In the genomic region with DNA sequence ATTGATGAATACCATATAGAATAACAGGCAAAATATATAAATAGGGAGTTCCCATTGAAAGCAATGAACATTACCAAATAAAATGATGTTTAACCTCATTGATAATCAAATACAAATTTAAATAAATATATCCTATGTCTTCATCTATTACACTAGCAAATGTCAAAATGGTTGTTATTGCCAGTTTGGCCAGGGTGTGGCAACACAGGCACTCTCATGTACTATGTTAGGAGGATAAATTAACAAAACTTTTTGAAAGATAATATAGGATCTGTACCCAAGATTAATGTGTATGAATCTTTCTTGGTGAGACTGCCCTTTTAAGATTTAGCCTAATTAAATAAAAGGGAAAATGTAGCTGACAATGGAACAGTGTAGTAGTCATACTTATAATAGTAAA, we compare ENCODE assay signal across 11 cellular contexts.
DNase-seq lines count a peak whose midpoint lies in the region; ATAC-seq, FAIRE-seq and TF ChIP-seq lines count a peak whose summit lies in the region.
"Had no signal": no experiment of that assay in that cellular context is flagged by ENCODE, and none has a peak within 500 bp of the region (broad histone marks: within the 10 kb centered on the region; RNA-seq: fewer than 3 reads in every experiment).

No MANE protein-coding gene starts in this region.

- no peaks in the 10 kb centered on the region for H3K79me2 ChIP-seq in GM12878 (ENCODE audit: control insufficient read depth, insufficient read depth, low read length)

- H3K4me1 Mint-ChIP-seq in nephron, result no peaks in the 10 kb centered on the region
- no peaks in the 10 kb centered on the region for H3K4me1 Mint-ChIP-seq in natural killer cell
- H3K4me1 Mint-ChIP-seq: T-helper 17 cell had no signal

- H3K27ac Mint-ChIP-seq in nephron (no peak overlapping the region), natural killer cell (no peak overlapping the region)
- H3K27ac Mint-ChIP-seq: T-helper 17 cell had no signal

- no peak for TF ChIP-seq EP300 in GM12878 (IDR thresholded peaks at IDR 0.05; ENCODE audit: borderline replicate concordance in 1 of 2, control insufficient read depth in 1 of 2, low read depth in 2 of 2, low read length in 2 of 2)

- no peak for TF ChIP-seq POLR2A in GM12878 (IDR thresholded peaks at IDR 0.05; ENCODE audit: low read depth, low read length)

- H3K36me3 ChIP-seq in GM12878 (ENCODE audit: control insufficient read depth in 2 of 2, insufficient read depth in 2 of 2, low read length in 1 of 2), result no peaks in the 10 kb centered on the region

- H3K9me3 Mint-ChIP-seq in nephron (no peaks in the 10 kb centered on the region), natural killer cell (peaks cover 3 to 9% of the 10 kb centered on the region in 2 donors)

- intact Hi-C loops in GM12878 (cut with micrococcal nuclease; ENCODE audit: unreplicated experiment), result no loop called here
- intact Hi-C loops in natural killer cell (cut with micrococcal nuclease), result no loop called here

- no peaks in the 10 kb centered on the region for H3K27me3 ChIP-seq in GM12878 (replicated peaks in 1 of 2; ENCODE audit: control insufficient read depth in 2 of 2, insufficient read depth in 2 of 2, low read length in 1 of 2)

- ATAC-seq in HG03432 (IDR thresholded peaks at IDR 0.05; ENCODE audit: unreplicated experiment), result peak; percentile 55
- ATAC-seq in GM12878, result peak; percentile 48; the same call in 1 of the 3 replicates
- no peak for ATAC-seq in natural killer cell
- ATAC-seq in HG02759 (IDR thresholded peaks at IDR 0.05; ENCODE audit: unreplicated experiment), result no peak
- ATAC-seq: T-helper 17 cell had no signal

- H3K9ac ChIP-seq in GM12878 (ENCODE audit: control insufficient read depth, insufficient read depth, low read length), result no peak overlapping the region

- H3K36me3 Mint-ChIP-seq in nephron (ENCODE audit: low read depth), result no peaks in the 10 kb centered on the region
- H3K36me3 Mint-ChIP-seq in natural killer cell, result no peaks in the 10 kb centered on the region

- SMC1A ChIA-PET in GM12878 (lab: Charles Lee; ENCODE audit: uncharacterized antibody, unreplicated experiment), result interaction anchor here (0.5 to 1.4 kb wide), 3 partner anchors 21 to 370 kb away, joined by 3 to 5 read pairs (median 3); no protein-coding TSS in a partner anchor

- no peak overlapping the region for H2AFZ ChIP-seq in GM12878 (ENCODE audit: control insufficient read depth, low read depth, low read length)

- H3K4me2 ChIP-seq in GM12878 (ENCODE audit: control insufficient read depth, insufficient read depth), result no peak overlapping the region

- POLR2A ChIA-PET in GM12878 (lab: Charles Lee), result no interaction called here

- no peaks in the 10 kb centered on the region for H4K20me1 ChIP-seq in GM12878 (ENCODE audit: control insufficient read depth, insufficient read depth)

- peak in 1 of 3 experiments; percentile 18; a peak in 1 of 6 replicates for TF ChIP-seq CTCF in GM12878 (IDR thresholded peaks at IDR 0.05 in 2 of 3, conservative IDR thresholded peaks at IDR 0.05 in 1 of 3; ENCODE audit: control insufficient read depth in 2 of 3, extremely low read depth in 1 of 3, insufficient read depth in 1 of 3, low read depth in 3 of 3, low read length in 3 of 3)
- peak; percentile 24 to 37 (median 35) for TF ChIP-seq CTCF in nephron (IDR thresholded peaks at IDR 0.05; ENCODE audit: unreplicated experiment in 3 of 3)
- no peak for TF ChIP-seq CTCF in natural killer cell (IDR thresholded peaks at IDR 0.05)

- H3K4me1 ChIP-seq in GM12878 (ENCODE audit: control insufficient read depth, insufficient read depth, low read length), result no peaks in the 10 kb centered on the region

- no peak overlapping the region for H3K27ac ChIP-seq in GM12878 (ENCODE audit: control insufficient read depth, insufficient read depth)

- DNase-seq in ELR (ENCODE audit: low read depth) (peak; percentile 47), GM12878 (ENCODE audit: low read depth, low spot score) (no peak), NCI-H1436 (lab: John Stamatoyannopoulos, UW) (no peak), natural killer cell (no peak)
- DNase-seq: kidney glomerular epithelial cell, NCI-H2029 treated with DMSO at 0.1 percent for 48 hours, posterior cingulate gyrus, T-helper 17 cell had no signal

- peak; percentile 76 for TF ChIP-seq RAD21 in GM12878 (IDR thresholded peaks at IDR 0.05; ENCODE audit: insufficient read depth, low read depth, low read length)

- no peak for FAIRE-seq in GM12878 (lab: Jason Lieb, UNC)

- H3K9me3 ChIP-seq in GM12878 (replicated peaks; ENCODE audit: control insufficient read depth, insufficient read depth, low read length), result no peaks in the 10 kb centered on the region

- CTCF ChIA-PET in GM12878 (lab: Yijun Ruan, JAX), result interaction anchor here (0.6 to 1.7 kb wide), 8 partner anchors 8 to 688 kb away, joined by 3 to 7 read pairs (median 4); no protein-coding TSS in a partner anchor

- RAD21 ChIA-PET in GM12878 (lab: Charles Lee; ENCODE audit: unreplicated experiment), result interaction anchor here (0.7 to 1.5 kb wide), 3 partner anchors 119 to 688 kb away, joined by 4 to 10 read pairs (median 4); no protein-coding TSS in a partner anchor

- H3K4me3 ChIP-seq in GM12878, result no peak overlapping the region

- no peaks in the 10 kb centered on the region for H3K27me3 Mint-ChIP-seq in nephron (ENCODE audit: low read depth)
- no peaks in the 10 kb centered on the region for H3K27me3 Mint-ChIP-seq in natural killer cell (ENCODE audit: low read depth in 2 of 2)
- H3K27me3 Mint-ChIP-seq: T-helper 17 cell had no signal

- in situ Hi-C loops in GM12878 (cut with MboI), result no loop called here

- no peak overlapping the region for H3K4me3 Mint-ChIP-seq in nephron
- no peak overlapping the region for H3K4me3 Mint-ChIP-seq in natural killer cell
- H3K4me3 Mint-ChIP-seq: T-helper 17 cell had no signal

- no TSS peak for BruUV-seq in GM12878 (replicated peaks; lab: Mats Ljungman, UMichigan)

TF ChIP-seq in GM12878, 131 proteins besides CTCF, POLR2A, EP300 and RAD21:
- TF ChIP-seq, protein P1, sequence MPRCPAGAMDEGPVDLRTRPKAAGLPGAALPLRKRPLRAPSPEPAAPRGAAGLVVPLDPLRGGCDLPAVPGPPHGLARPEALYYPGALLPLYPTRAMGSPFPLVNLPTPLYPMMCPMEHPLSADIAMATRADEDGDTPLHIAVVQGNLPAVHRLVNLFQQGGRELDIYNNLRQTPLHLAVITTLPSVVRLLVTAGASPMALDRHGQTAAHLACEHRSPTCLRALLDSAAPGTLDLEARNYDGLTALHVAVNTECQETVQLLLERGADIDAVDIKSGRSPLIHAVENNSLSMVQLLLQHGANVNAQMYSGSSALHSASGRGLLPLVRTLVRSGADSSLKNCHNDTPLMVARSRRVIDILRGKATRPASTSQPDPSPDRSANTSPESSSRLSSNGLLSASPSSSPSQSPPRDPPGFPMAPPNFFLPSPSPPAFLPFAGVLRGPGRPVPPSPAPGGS (IDR thresholded peaks at IDR 0.05; ENCODE audit: borderline replicate concordance, insufficient read depth, low read depth, low read length, poor library complexity, severe bottlenecking), result no peak
- no peak for TF ChIP-seq TCF12 (IDR thresholded peaks at IDR 0.05; ENCODE audit: low read depth, low read length)
- peak; percentile 29; the same call in 1 of the 2 replicates for TF ChIP-seq SMC3 (IDR thresholded peaks at IDR 0.05; ENCODE audit: borderline replicate concordance, low read length)

Comparison
In these comparisons a context has a peak if more than half of its experiments do, and no peak if none do; other contexts are left out.
1. ATAC-seq: peak in HG03432 (single experiment) and GM12878 (single experiment); none in natural killer cell (0 of 3) and HG02759 (single experiment).